Comparison of ENCODE assay signal across 9 cellular contexts in genomic region chr2:8456149-8457091, GRCh38.
A peak's percentile ranks its signal among the peaks of the same experiment; 100 is the strongest.
DNase-seq lines count a peak whose midpoint lies in the region; ATAC-seq and TF ChIP-seq lines count a peak whose summit lies in the region.
"Had no signal": no experiment of that assay in that cellular context is flagged by ENCODE, and none has a peak within 500 bp of the region (broad histone marks: within the 10 kb centered on the region; RNA-seq: fewer than 3 reads in every experiment).

No MANE protein-coding gene starts in this region.

- TF ChIP-seq CTCF in tibial nerve (IDR thresholded peaks at IDR 0.05) (no peak), gastrocnemius medialis (IDR thresholded peaks at IDR 0.05 in 4 of 5, conservative IDR thresholded peaks at IDR 0.05 in 1 of 5) (no peak)

- ATAC-seq in GM21381 (IDR thresholded peaks at IDR 0.05; ENCODE audit: unreplicated experiment), result peak; percentile 64
- no peak for ATAC-seq in stimulated activated effector memory CD8-positive, alpha-beta T cell treated with anti-CD3 and anti-CD28 coated beads, Interleukin-12 subunit alpha, Interleukin-12 subunit beta, amount 100 ng/mL, for 72 hours
- no peak for ATAC-seq in gastrocnemius medialis
- ATAC-seq: HCT116 had no signal

- intact Hi-C loops in gastrocnemius medialis (cut with DNase I; ENCODE audit: low total_unique reads), result no loop called here

- H3K4me1 Mint-ChIP-seq in stimulated activated effector memory CD8-positive, alpha-beta T cell treated with anti-CD3 and anti-CD28 coated beads, Interleukin-12 subunit alpha, Interleukin-12 subunit beta, amount 100 ng/mL, for 72 hours, result peaks cover 79% of the 10 kb centered on the region

- no peak for TF ChIP-seq EP300 in tibial nerve (IDR thresholded peaks at IDR 0.05)

- H3K9me3 Mint-ChIP-seq in stimulated activated effector memory CD8-positive, alpha-beta T cell treated with anti-CD3 and anti-CD28 coated beads, Interleukin-12 subunit alpha, Interleukin-12 subunit beta, amount 100 ng/mL, for 72 hours, result no peaks in the 10 kb centered on the region

- no peak for TF ChIP-seq POLR2A in tibial nerve (IDR thresholded peaks at IDR 0.05)
- TF ChIP-seq POLR2A in gastrocnemius medialis (IDR thresholded peaks at IDR 0.05), result no peak

- H3K36me3 ChIP-seq in tibial nerve, result no peaks in the 10 kb centered on the region
- no peaks in the 10 kb centered on the region for H3K36me3 ChIP-seq in gastrocnemius medialis

- H3K9me3 ChIP-seq in tibial nerve (no peaks in the 10 kb centered on the region), gastrocnemius medialis (no peaks in the 10 kb centered on the region)

- H3K27ac Mint-ChIP-seq in stimulated activated effector memory CD8-positive, alpha-beta T cell treated with anti-CD3 and anti-CD28 coated beads, Interleukin-12 subunit alpha, Interleukin-12 subunit beta, amount 100 ng/mL, for 72 hours, result peak overlapping the region; percentile 99

- H3K4me3 Mint-ChIP-seq in stimulated activated effector memory CD8-positive, alpha-beta T cell treated with anti-CD3 and anti-CD28 coated beads, Interleukin-12 subunit alpha, Interleukin-12 subunit beta, amount 100 ng/mL, for 72 hours, result peak overlapping the region; percentile 78

- in situ Hi-C loops in gastrocnemius medialis (cut with MboI; ENCODE audit: low sequenced_read_pairs in 4 of 4), result no loop called here

- peak overlapping the region in 2 of 4 donors; percentile 16 to 18 for H3K4me3 ChIP-seq in tibial nerve
- H3K4me3 ChIP-seq in gastrocnemius medialis, result no peak overlapping the region

- H3K36me3 Mint-ChIP-seq in stimulated activated effector memory CD8-positive, alpha-beta T cell treated with anti-CD3 and anti-CD28 coated beads, Interleukin-12 subunit alpha, Interleukin-12 subunit beta, amount 100 ng/mL, for 72 hours, result peaks cover 21% of the 10 kb centered on the region

- H3K27me3 ChIP-seq in tibial nerve (peaks cover 0 to 27% of the 10 kb centered on the region in 2 donors), gastrocnemius medialis (peaks cover 18 to 25% (median 23%) of the 10 kb centered on the region in 3 donors)

- DNase-seq in T-helper 9 cell (peak; percentile 49), glomerular visceral epithelial cell (ENCODE audit: extremely low spot score) (no peak), tibial nerve (ENCODE audit: low spot score in 2 of 2) (no peak), HuH-7 (ENCODE audit: low spot score) (no peak), gastrocnemius medialis (no peak)
- DNase-seq in stimulated activated effector memory CD8-positive, alpha-beta T cell treated with anti-CD3 and anti-CD28 coated beads, Interleukin-12 subunit alpha, Interleukin-12 subunit beta, amount 100 ng/mL, for 72 hours (ENCODE audit: low spot score in 2 of 2), result peak in 1 of 2 donors; percentile 63

- H3K4me1 ChIP-seq in tibial nerve (peaks cover 0 to 12% (median 4%) of the 10 kb centered on the region in 4 donors), gastrocnemius medialis (no peaks in the 10 kb centered on the region)

- peak overlapping the region; percentile 39 for H3K27ac ChIP-seq in cingulate gyrus (ENCODE audit: low read depth, low read length)
- no peak overlapping the region for H3K27ac ChIP-seq in tibial nerve
- H3K27ac ChIP-seq in gastrocnemius medialis, result no peak overlapping the region

- 77 to 82% methylated on average over 33 to 41 of the region's 41 CpGs for WGBS in tibial nerve, 2 donors
